In genomic region chr7:74464931-74465906, GRCh38 we compare ENCODE assay signal across 11 cellular contexts. TPM values are rescaled to one million over a fixed set of nuclear protein-coding genes. Genes with fewer than 3 reads are reported as not detected.
DNase-seq lines count a peak whose midpoint lies in the region; ATAC-seq and TF ChIP-seq lines count a peak whose summit lies in the region.
"Had no signal": no experiment of that assay in that cellular context is flagged by ENCODE, and none has a peak within 500 bp of the region (broad histone marks: within the 10 kb centered on the region; RNA-seq: fewer than 3 reads in every experiment).

No MANE protein-coding gene starts in this region.

- peak; percentile 17 for ATAC-seq in CD4-positive, alpha-beta T cell (ENCODE audit: poor library complexity)
- ATAC-seq in naive thymus-derived CD8-positive, alpha-beta T cell = no peak
- ATAC-seq: SK-N-SH treated with all-trans-retinoic acid at 6 μM for 48 hours had no signal

- TF ChIP-seq CTCF in CD4-positive, alpha-beta T cell (IDR thresholded peaks at IDR 0.05) = no peak
- no peak for TF ChIP-seq CTCF in dorsolateral prefrontal cortex (IDR thresholded peaks at IDR 0.05 in 54 of 56, conservative IDR thresholded peaks at IDR 0.05 in 2 of 56; ENCODE audit: low read depth in 1 of 56, partially characterized antibody in 56 of 56)
- no peak for TF ChIP-seq CTCF in progenitor cell of endocrine pancreas (IDR thresholded peaks at IDR 0.05; ENCODE audit: unreplicated experiment)

- H3K4me3 Mint-ChIP-seq in CD4-positive, alpha-beta T cell = no peak overlapping the region
- peak overlapping the region; percentile 16 for H3K4me3 Mint-ChIP-seq in progenitor cell of endocrine pancreas (ENCODE audit: low read depth)
- H3K4me3 Mint-ChIP-seq in naive thymus-derived CD8-positive, alpha-beta T cell = no peak overlapping the region
- H3K4me3 Mint-ChIP-seq: CD8-positive, alpha-beta memory T cell had no signal

- no peaks in the 10 kb centered on the region for H3K9me3 ChIP-seq in CD4-positive, alpha-beta T cell (ENCODE audit: control insufficient read depth, low read length)

- H3K27ac Mint-ChIP-seq in CD4-positive, alpha-beta T cell = no peak overlapping the region
- H3K27ac Mint-ChIP-seq in progenitor cell of endocrine pancreas = peak overlapping the region; percentile 77
- peak overlapping the region in 3 of 10 donors; percentile 24 to 74 (median 28) for H3K27ac Mint-ChIP-seq in naive thymus-derived CD8-positive, alpha-beta T cell

- no peaks in the 10 kb centered on the region for H3K27me3 Mint-ChIP-seq in CD4-positive, alpha-beta T cell
- no peaks in the 10 kb centered on the region for H3K27me3 Mint-ChIP-seq in progenitor cell of endocrine pancreas
- peaks cover 0 to 1% (median 0%) of the 10 kb centered on the region in 5 donors for H3K27me3 Mint-ChIP-seq in naive thymus-derived CD8-positive, alpha-beta T cell

- H3K36me3 Mint-ChIP-seq in CD4-positive, alpha-beta T cell (ENCODE audit: low read depth) = no peaks in the 10 kb centered on the region
- H3K36me3 Mint-ChIP-seq in progenitor cell of endocrine pancreas (ENCODE audit: insufficient read depth) = no peaks in the 10 kb centered on the region
- H3K36me3 Mint-ChIP-seq in naive thymus-derived CD8-positive, alpha-beta T cell = no peaks in the 10 kb centered on the region
- H3K36me3 Mint-ChIP-seq: CD8-positive, alpha-beta memory T cell had no signal

- peaks cover 6% of the 10 kb centered on the region for H3K4me1 Mint-ChIP-seq in CD4-positive, alpha-beta T cell (ENCODE audit: low read depth)
- peaks cover 11% of the 10 kb centered on the region for H3K4me1 Mint-ChIP-seq in progenitor cell of endocrine pancreas (ENCODE audit: low read depth)
- peaks cover 2 to 7% (median 4%) of the 10 kb centered on the region in 4 donors for H3K4me1 Mint-ChIP-seq in naive thymus-derived CD8-positive, alpha-beta T cell

- H3K27ac ChIP-seq in CD4-positive, alpha-beta T cell (ENCODE audit: low read depth, low read length) = no peak overlapping the region
- peak overlapping the region in 43 of 59 donors; percentile 15 to 92 (median 82) for H3K27ac ChIP-seq in dorsolateral prefrontal cortex

- POLR2A ChIA-PET in CD4-positive, alpha-beta T cell (lab: Charles Lee) = no interaction called here
- POLR2A ChIA-PET in naive thymus-derived CD8-positive, alpha-beta T cell (lab: Charles Lee) = no interaction called here

- no peaks in the 10 kb centered on the region for H3K27me3 ChIP-seq in CD4-positive, alpha-beta T cell (ENCODE audit: control insufficient read depth, insufficient read depth, low read length)
- H3K27me3 ChIP-seq in dorsolateral prefrontal cortex = no peaks in the 10 kb centered on the region

- DNase-seq in CD4-positive, alpha-beta T cell = no peak
- peak; percentile 77 for DNase-seq in HT-29 (ENCODE audit: low spot score)
- no peak for DNase-seq in dorsolateral prefrontal cortex
- DNase-seq in progenitor cell of endocrine pancreas (ENCODE audit: low spot score, unreplicated experiment) = no peak
- no peak for DNase-seq in central memory CD4-positive, alpha-beta T cell
- DNase-seq in C1 segment of cervical spinal cord (lab: John Stamatoyannopoulos, UW) = no peak
- DNase-seq in naive thymus-derived CD8-positive, alpha-beta T cell = no peak
- no peak for DNase-seq in NCI-H1105 treated with DMSO at 0.1 percent for 48 hours (lab: John Stamatoyannopoulos, UW)
- DNase-seq: CD8-positive, alpha-beta memory T cell; NCI-H1105 had no signal

- intact Hi-C loops in CD4-positive, alpha-beta T cell (cut with DNase I, micrococcal nuclease) = loop anchor here in 1 of 2 experiments (5.0 kb wide), 1 partner anchor 97 kb away; no protein-coding TSS in a partner anchor
- intact Hi-C loops in dorsolateral prefrontal cortex (cut with DNase I) = no loop called here

- CTCF ChIA-PET in CD4-positive, alpha-beta T cell (lab: Charles Lee) = interaction anchor here (0.6 kb wide), 1 partner anchor 19 kb away, joined by 3 read pairs; no protein-coding TSS in a partner anchor

- no peak overlapping the region for H3K4me3 ChIP-seq in dorsolateral prefrontal cortex

- no peaks in the 10 kb centered on the region for H3K9me3 Mint-ChIP-seq in CD4-positive, alpha-beta T cell
- H3K9me3 Mint-ChIP-seq in progenitor cell of endocrine pancreas (ENCODE audit: low read depth) = no peaks in the 10 kb centered on the region
- H3K9me3 Mint-ChIP-seq in naive thymus-derived CD8-positive, alpha-beta T cell = no peaks in the 10 kb centered on the region
- H3K9me3 Mint-ChIP-seq: CD8-positive, alpha-beta memory T cell had no signal

RNA-seq across cellular contexts. Expression of gene GTF2IRD1, which starts 11.5 kb away (rescaled TPM):
- 1 to 10 TPM in 1 of 2 experiments, under 1 TPM in 1; 0.74 to 1.2 TPM for total RNA-seq in CD4-positive, alpha-beta T cell
- total RNA-seq in HT-29 (2014; rRNA removed; shearing (Covaris generic)) = 34.6 and 41.5 TPM in 2 replicates
- total RNA-seq in dorsolateral prefrontal cortex (10 to 100 TPM; 13.2 to 37.2 (median 22.2) TPM), progenitor cell of endocrine pancreas (52.6 and 60.7 TPM in 2 replicates)
- 1 to 10 TPM; 1.3 to 1.8 TPM for total RNA-seq in naive thymus-derived CD8-positive, alpha-beta T cell
- not detected for polyA plus RNA-seq in naive thymus-derived CD8-positive, alpha-beta T cell
- polyA plus RNA-seq: CD8-positive, alpha-beta memory T cell had no signal

Comparison
In these comparisons a context has a peak if more than half of its experiments do, and no peak if none do; other contexts are left out.
1. RNA of gene GTF2IRD1, which starts 11.5 kb away (total RNA-seq): 52.6 to 60.7 TPM in progenitor cell of endocrine pancreas, 34.6 to 41.5 TPM in HT-29 and 13.2 to 37.2 TPM in dorsolateral prefrontal cortex; 1.3 to 1.8 TPM in naive thymus-derived CD8-positive, alpha-beta T cell and 0.74 to 1.2 TPM in CD4-positive, alpha-beta T cell; every median in the first group is over 4 times any median in the second.